24 cellular contexts compared by ENCODE assay signal in the genomic region with DNA sequence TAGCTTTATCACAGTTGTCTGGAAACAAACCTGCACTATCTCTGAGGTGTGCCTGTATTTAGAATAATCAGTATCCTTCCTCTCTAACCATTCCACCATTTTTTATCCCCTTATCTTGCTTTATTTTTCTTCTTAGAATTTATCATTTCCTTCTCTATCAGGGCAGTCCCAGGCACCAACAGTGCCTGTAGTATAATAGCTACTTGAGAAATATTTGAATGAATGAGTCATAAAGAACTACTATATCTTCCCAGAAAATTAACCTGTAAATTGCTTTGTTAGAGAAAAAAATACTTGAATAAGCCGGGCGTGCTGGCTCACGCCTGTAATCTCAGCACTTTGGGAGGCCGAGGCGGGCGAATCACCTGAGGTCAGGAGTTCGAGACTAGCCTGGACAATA. TPM values are rescaled to one million over a fixed set of nuclear protein-coding genes. Genes with fewer than 3 reads are reported as not detected.
DNase-seq lines count a peak whose midpoint lies in the region; ATAC-seq, FAIRE-seq and TF ChIP-seq lines count a peak whose summit lies in the region.
"Had no signal": no experiment of that assay in that cellular context is flagged by ENCODE, and none has a peak within 500 bp of the region (broad histone marks: within the 10 kb centered on the region; RNA-seq: fewer than 3 reads in every experiment).

No MANE protein-coding gene starts in this region.

- intact Hi-C loops in mammary epithelial cell (cut with micrococcal nuclease) (no loop called here), left lung (cut with DNase I) (no loop called here)

- no peak overlapping the region for H2AFZ ChIP-seq in mammary epithelial cell (ENCODE audit: low read depth, low read length)
- H2AFZ ChIP-seq: parathyroid adenoma had no signal

- H3K4me2 ChIP-seq in mammary epithelial cell (ENCODE audit: insufficient read depth, low read depth, low read length) = no peak overlapping the region
- H3K4me2 ChIP-seq: BLaER1 had no signal

- ATAC-seq in left lung = peak; percentile 74
- ATAC-seq in GM21360 (IDR thresholded peaks at IDR 0.05; ENCODE audit: unreplicated experiment) = no peak
- no peak for ATAC-seq in HG03571 (IDR thresholded peaks at IDR 0.05; ENCODE audit: unreplicated experiment)
- ATAC-seq: activated naive CD8-positive, alpha-beta T cell treated with anti-CD3 and anti-CD28 coated beads, Interleukin-2, amount 50 U/mL, for 24 hours; right lobe of liver; stimulated activated naive CD8-positive, alpha-beta T cell treated with anti-CD3 and anti-CD28 coated beads, Interleukin-15, amount 100 ng/mL, for 72 hours had no signal

- no peak for TF ChIP-seq CTCF in mammary epithelial cell (conservative IDR thresholded peaks at IDR 0.05 in 1 of 2, IDR thresholded peaks at IDR 0.05 in 1 of 2; ENCODE audit: extremely low read depth in 1 of 2, insufficient read depth in 1 of 2, low read depth in 1 of 2, low read length in 2 of 2)
- no peak for TF ChIP-seq CTCF in left lung (IDR thresholded peaks at IDR 0.05)
- no peak for TF ChIP-seq CTCF in GM13977 (IDR thresholded peaks at IDR 0.05; ENCODE audit: extremely low read depth, insufficient read depth, missing control alignments)

- no peaks in the 10 kb centered on the region for H3K4me1 ChIP-seq in mammary epithelial cell (ENCODE audit: insufficient read depth, low read length)
- H3K4me1 ChIP-seq in left lung = no peaks in the 10 kb centered on the region
- no peaks in the 10 kb centered on the region for H3K4me1 ChIP-seq in effector memory CD4-positive, alpha-beta T cell (ENCODE audit: control insufficient read depth, insufficient read depth, low read length, poor library complexity, severe bottlenecking)
- H3K4me1 ChIP-seq: BLaER1, parathyroid adenoma, right lobe of liver, tibial artery had no signal

- no peak for FAIRE-seq in HTR-8/SVneo (lab: Jason Lieb, UNC)

- no TSS peak for BruUV-seq in mammary epithelial cell (replicated peaks; lab: Mats Ljungman, UMichigan)

- H3K27me3 ChIP-seq in mammary epithelial cell (ENCODE audit: insufficient read depth, low read length) (peaks cover 2% of the 10 kb centered on the region), left lung (peaks cover 0 to 18% of the 10 kb centered on the region in 2 donors)
- H3K27me3 ChIP-seq in effector memory CD4-positive, alpha-beta T cell (replicated peaks; ENCODE audit: control insufficient read depth, insufficient read depth, low read length, poor library complexity, severe bottlenecking) = no peaks in the 10 kb centered on the region
- H3K27me3 ChIP-seq: BLaER1 had no signal

- H3K4me3 ChIP-seq in mammary epithelial cell (replicated peaks in 1 of 3; ENCODE audit: insufficient read depth in 1 of 3, low read depth in 2 of 3, low read length in 3 of 3) (no peak overlapping the region), left lung (no peak overlapping the region)
- H3K4me3 ChIP-seq in effector memory CD4-positive, alpha-beta T cell (ENCODE audit: insufficient read depth, low read depth, low read length, poor library complexity, severe bottlenecking) = no peak overlapping the region
- H3K4me3 ChIP-seq: BLaER1, right lobe of liver, tibial artery had no signal

- no peaks in the 10 kb centered on the region for H4K20me1 ChIP-seq in mammary epithelial cell (ENCODE audit: insufficient read depth, low read length)
- H4K20me1 ChIP-seq: BLaER1 had no signal

- WGBS in mammary epithelial cell (ENCODE audit: low coverage, missing lambda C conversion rate) = 6% methylated on average over 3 of the region's 7 CpGs

- H3K27ac ChIP-seq in mammary epithelial cell (ENCODE audit: insufficient read depth, low read depth, low read length) = no peak overlapping the region
- H3K27ac ChIP-seq in left lung = no peak overlapping the region
- no peak overlapping the region for H3K27ac ChIP-seq in effector memory CD4-positive, alpha-beta T cell (ENCODE audit: insufficient read depth, low read length, poor library complexity, severe bottlenecking)
- H3K27ac ChIP-seq: BLaER1, parathyroid adenoma, right lobe of liver, tibial artery had no signal

- DNase-seq in COLO829 (ENCODE audit: low spot score) (peak; percentile 40), HTR-8/SVneo (ENCODE audit: insufficient read length, low spot score) (peak; percentile 28), mammary epithelial cell (peak; percentile 56), left lung (no peak), GM13977 (ENCODE audit: low spot score) (no peak)
- DNase-seq in effector memory CD4-positive, alpha-beta T cell = no peak
- DNase-seq: ACHN; activated CD4-positive, alpha-beta memory T cell treated with anti-CD3 and anti-CD28 coated beads for 36 hours; activated effector memory CD4-positive, alpha-beta T cell treated with Interleukin-2 at 50 U/mL for 16 hours; activated naive CD8-positive, alpha-beta T cell treated with anti-CD3 and anti-CD28 coated beads, Interleukin-2, amount 50 U/mL, for 24 hours; Caco-2; EL; H9; NCI-H1048; NCI-H526 treated with DMSO at 0.1 percent for 48 hours; right lobe of liver; RPMI8226; stimulated activated naive CD8-positive, alpha-beta T cell treated with anti-CD3 and anti-CD28 coated beads, Interleukin-15, amount 100 ng/mL, for 72 hours; T-helper 9 cell; tibial artery had no signal

- no peak overlapping the region for H3K9ac ChIP-seq in mammary epithelial cell (ENCODE audit: insufficient read depth, low read length)
- H3K9ac ChIP-seq: BLaER1, parathyroid adenoma had no signal

- H3K36me3 ChIP-seq in mammary epithelial cell (ENCODE audit: insufficient read depth, low read length) (no peaks in the 10 kb centered on the region), left lung (no peaks in the 10 kb centered on the region)
- H3K36me3 ChIP-seq in effector memory CD4-positive, alpha-beta T cell (ENCODE audit: control insufficient read depth, insufficient read depth, low read length) = no peaks in the 10 kb centered on the region
- H3K36me3 ChIP-seq: BLaER1, right lobe of liver, tibial artery had no signal

- CTCF ChIA-PET in mammary epithelial cell (lab: Charles Lee; ENCODE audit: low non-redundant PET) = no interaction called here

- in situ Hi-C loops in mammary epithelial cell (cut with MboI; ENCODE audit: low sequenced_read_pairs in 2 of 2) (no loop called here), GM13977 (cut with MboI; ENCODE audit: low pct_unique_long_range_greater_than_20kb, low sequenced_read_pairs, unreplicated experiment) (no loop called here)

- H3K79me2 ChIP-seq in mammary epithelial cell (ENCODE audit: insufficient read depth, low read length) = no peaks in the 10 kb centered on the region
- H3K79me2 ChIP-seq: parathyroid adenoma had no signal

- H3K9me3 ChIP-seq in mammary epithelial cell (replicated peaks; ENCODE audit: insufficient read depth, low read length) (no peaks in the 10 kb centered on the region), left lung (no peaks in the 10 kb centered on the region)
- no peaks in the 10 kb centered on the region for H3K9me3 ChIP-seq in effector memory CD4-positive, alpha-beta T cell (ENCODE audit: control insufficient read depth, low read length)
- H3K9me3 ChIP-seq: BLaER1, Caco-2, right lobe of liver, tibial artery had no signal

- dilution Hi-C loops in mammary epithelial cell (cut with HindIII; ENCODE audit: low sequenced_read_pairs) = loop anchor here (5.0 kb wide), 1 partner anchor 61 kb away; no protein-coding TSS in a partner anchor

RNA-seq across cellular contexts. Expression of a gene that starts 21.2 kb away (rescaled TPM):
- 10 to 100 TPM in 1 of 2 donors, 1 to 10 TPM in 1; 7.2 to 16.4 TPM for total RNA-seq in mammary epithelial cell
- polyA plus RNA-seq in mammary epithelial cell = 5.1 TPM
- polyA minus RNA-seq in mammary epithelial cell = 18.9 TPM
- total RNA-seq in left lung = 10 to 100 TPM; 15.9 to 20.0 TPM

RNA-seq across cellular contexts. Expression of a gene that starts 54.8 kb away (rescaled TPM):
- total RNA-seq in mammary epithelial cell (under 1 TPM; 0.17 to 0.42 TPM), left lung (10 to 100 TPM; 19.4 to 66.4 TPM)
- 0.25 TPM for polyA plus RNA-seq in mammary epithelial cell
- not detected for polyA minus RNA-seq in mammary epithelial cell
- total RNA-seq: Caco-2, H9 had no signal

Comparison
In these comparisons a context has a peak if more than half of its experiments do, and no peak if none do; other contexts are left out.
1. DNase-seq: peak in COLO829 (single experiment), HTR-8/SVneo (single experiment) and mammary epithelial cell (single experiment); none in left lung (0 of 2), effector memory CD4-positive, alpha-beta T cell (0 of 3) and GM13977 (single experiment).
2. RNA of a gene that starts 54.8 kb away (total RNA-seq): 19.4 to 66.4 TPM in left lung; 0.17 to 0.42 TPM in mammary epithelial cell; every median in the first group is over 10 times any median in the second.